1 cellular context compared by ENCODE assay signal in the genomic region with DNA sequence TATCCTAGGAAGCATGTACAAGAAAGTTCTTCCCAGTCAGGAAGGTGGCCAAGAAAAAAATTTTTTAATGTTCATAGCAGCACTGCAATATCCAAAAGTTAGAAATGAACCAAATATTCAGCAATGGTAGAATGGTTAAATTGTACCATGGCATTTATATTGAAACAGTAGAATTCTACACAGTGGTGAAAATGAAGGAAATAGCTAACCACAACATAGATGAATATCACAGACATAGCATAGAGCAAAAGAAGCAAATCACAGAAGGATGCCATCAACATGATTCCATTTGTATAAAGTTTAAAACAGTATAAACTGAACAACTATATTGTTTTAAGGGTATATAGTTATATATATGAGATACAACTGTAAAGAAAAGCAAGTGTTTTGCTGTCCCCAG.
TF ChIP-seq lines count a peak whose summit lies in the region.

No MANE protein-coding gene starts in this region.

TF ChIP-seq in IMR-90, 13 proteins besides CTCF, POLR2A, EP300 and RAD21:
- TF ChIP-seq FOS (IDR thresholded peaks at IDR 0.05; ENCODE audit: low read depth, low read length) (no peak), RCOR1 (IDR thresholded peaks at IDR 0.05; ENCODE audit: insufficient replicate concordance, low read length) (no peak), BHLHE40 (IDR thresholded peaks at IDR 0.05; ENCODE audit: low read depth, low read length) (no peak), SMC3 (IDR thresholded peaks at IDR 0.05; ENCODE audit: low read depth, low read length) (no peak), RFX5 (IDR thresholded peaks at IDR 0.05; ENCODE audit: low read depth, low read length) (no peak), MXI1 (IDR thresholded peaks at IDR 0.05; ENCODE audit: borderline replicate concordance, low read depth, low read length) (no peak), CEBPB (IDR thresholded peaks at IDR 0.05; ENCODE audit: low read depth, low read length) (no peak), NFE2L2 (IDR thresholded peaks at IDR 0.05; ENCODE audit: low read depth, low read length) (no peak), CHD1 (IDR thresholded peaks at IDR 0.05; ENCODE audit: low read depth, low read length) (no peak), MAZ (IDR thresholded peaks at IDR 0.05; ENCODE audit: borderline replicate concordance, low read depth, low read length) (no peak)
- TF ChIP-seq, protein P1, sequence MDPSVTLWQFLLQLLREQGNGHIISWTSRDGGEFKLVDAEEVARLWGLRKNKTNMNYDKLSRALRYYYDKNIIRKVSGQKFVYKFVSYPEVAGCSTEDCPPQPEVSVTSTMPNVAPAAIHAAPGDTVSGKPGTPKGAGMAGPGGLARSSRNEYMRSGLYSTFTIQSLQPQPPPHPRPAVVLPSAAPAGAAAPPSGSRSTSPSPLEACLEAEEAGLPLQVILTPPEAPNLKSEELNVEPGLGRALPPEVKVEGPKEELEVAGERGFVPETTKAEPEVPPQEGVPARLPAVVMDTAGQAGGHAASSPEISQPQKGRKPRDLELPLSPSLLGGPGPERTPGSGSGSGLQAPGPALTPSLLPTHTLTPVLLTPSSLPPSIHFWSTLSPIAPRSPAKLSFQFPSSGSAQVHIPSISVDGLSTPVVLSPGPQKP (IDR thresholded peaks at IDR 0.05; ENCODE audit: borderline replicate concordance, low read depth, low read length) = no peak
- TF ChIP-seq, protein P2, sequence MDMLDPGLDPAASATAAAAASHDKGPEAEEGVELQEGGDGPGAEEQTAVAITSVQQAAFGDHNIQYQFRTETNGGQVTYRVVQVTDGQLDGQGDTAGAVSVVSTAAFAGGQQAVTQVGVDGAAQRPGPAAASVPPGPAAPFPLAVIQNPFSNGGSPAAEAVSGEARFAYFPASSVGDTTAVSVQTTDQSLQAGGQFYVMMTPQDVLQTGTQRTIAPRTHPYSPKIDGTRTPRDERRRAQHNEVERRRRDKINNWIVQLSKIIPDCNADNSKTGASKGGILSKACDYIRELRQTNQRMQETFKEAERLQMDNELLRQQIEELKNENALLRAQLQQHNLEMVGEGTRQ (IDR thresholded peaks at IDR 0.05; ENCODE audit: low read depth, low read length) = no peak
